In the genomic region with DNA sequence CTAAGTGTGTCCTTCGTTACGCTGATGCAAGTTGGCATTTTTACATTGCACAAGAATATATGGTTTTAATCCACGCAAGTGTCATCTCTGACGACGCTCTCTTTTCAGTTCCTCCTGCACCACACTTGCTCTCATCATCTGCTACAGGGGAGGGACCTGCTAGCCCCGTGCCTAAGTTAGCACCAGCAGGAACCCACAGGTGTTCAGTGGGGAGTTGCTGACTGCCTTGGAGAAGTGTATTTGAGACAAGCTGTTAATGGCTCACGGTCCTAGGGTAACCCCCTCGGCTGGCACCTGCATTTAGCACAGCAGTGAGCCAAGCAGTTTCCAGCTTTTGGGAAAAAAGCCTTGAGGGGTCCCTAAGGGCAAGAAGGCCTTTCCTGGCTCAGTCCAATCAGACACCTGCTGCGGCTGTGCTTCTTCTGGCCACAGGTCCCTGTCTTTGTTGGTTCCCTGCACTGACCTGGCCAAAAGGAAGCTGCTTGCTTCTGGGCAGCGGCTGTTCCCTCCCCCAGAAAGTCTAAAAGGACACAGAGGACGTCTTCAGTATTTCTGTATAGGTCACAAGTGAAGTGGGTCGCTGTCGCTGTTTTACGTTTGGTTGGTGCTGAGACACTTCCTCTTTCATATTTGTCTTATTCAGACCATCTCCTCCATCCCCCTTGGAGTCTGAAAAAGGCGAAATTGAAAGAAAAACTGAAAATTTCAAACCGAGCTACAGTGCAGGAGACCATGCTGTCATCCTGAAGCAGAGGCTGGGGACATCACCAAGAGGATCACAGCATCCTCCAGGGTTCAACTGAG, we compare ENCODE assay signal across 9 cellular contexts. TPM values are rescaled to one million over a fixed set of nuclear protein-coding genes. Genes with fewer than 3 reads are reported as not detected.
A peak's percentile ranks its signal among the peaks of the same experiment; 100 is the strongest.
DNase-seq lines count a peak whose midpoint lies in the region; ATAC-seq and TF ChIP-seq lines count a peak whose summit lies in the region.
"Not testable (repeated sequence)": the region's sequence is repeated elsewhere in the genome, so short reads cannot be mapped to it uniquely, and the experiment has no call there.
"Had no signal": no experiment of that assay in that cellular context is flagged by ENCODE, and none has a peak within 500 bp of the region (broad histone marks: within the 10 kb centered on the region; RNA-seq: fewer than 3 reads in every experiment).

No MANE protein-coding gene starts in this region.

- H3K4me3 Mint-ChIP-seq in activated naive CD8-positive, alpha-beta T cell treated with anti-CD3 and anti-CD28 coated beads, Interleukin-2, amount 50 U/mL, for 24 hours = peak overlapping the region; percentile 77

- H3K4me3 ChIP-seq in GM06990 (replicated peaks; ENCODE audit: low read depth, low read length) = peak overlapping the region; percentile 47
- not testable (repeated sequence) for H3K4me3 ChIP-seq in liver (ENCODE audit: low read depth in 1 of 3, low read length in 3 of 3)

- TF ChIP-seq RAD21 in liver (IDR thresholded peaks at IDR 0.05) = not testable (repeated sequence)

- ATAC-seq in GM19328 (IDR thresholded peaks at IDR 0.05; ENCODE audit: unreplicated experiment) (peak; percentile 63), HG02884 (IDR thresholded peaks at IDR 0.05; ENCODE audit: unreplicated experiment) (peak; percentile 79)
- peak; percentile 64 for ATAC-seq in activated naive CD8-positive, alpha-beta T cell treated with anti-CD3 and anti-CD28 coated beads, Interleukin-2, amount 50 U/mL, for 24 hours
- ATAC-seq in stimulated activated naive CD8-positive, alpha-beta T cell treated with anti-CD3 and anti-CD28 coated beads, Interleukin-15, Interleukin-2, amounts not matched to agents 100 U/mL and 50 U/mL, for 24 hours = peak; percentile 72

- peak overlapping the region; percentile 94 for H3K27ac Mint-ChIP-seq in activated naive CD8-positive, alpha-beta T cell treated with anti-CD3 and anti-CD28 coated beads, Interleukin-2, amount 50 U/mL, for 24 hours

- H3K27me3 ChIP-seq in GM06990 (replicated peaks; ENCODE audit: control insufficient read depth, insufficient read depth, low read length); liver (ENCODE audit: control insufficient read depth in 4 of 4, insufficient read depth in 4 of 4, low read length in 3 of 4): not testable (repeated sequence)

- H3K27ac ChIP-seq in KOPT-K1 (ENCODE audit: low read depth, low read length, poor library complexity, severe bottlenecking) (peak overlapping the region; percentile 83), liver (ENCODE audit: low read depth in 1 of 2, low read length in 2 of 2) (peak overlapping the region; percentile 18 to 69)

- not testable (repeated sequence) for H3K36me3 ChIP-seq in GM06990 (ENCODE audit: control insufficient read depth, insufficient read depth, low read length); KOPT-K1 (ENCODE audit: insufficient read depth, low read length); liver (ENCODE audit: control insufficient read depth in 4 of 4, insufficient read depth in 3 of 4, low read depth in 1 of 4, low read length in 3 of 4)

- 66% methylated on average over 16 of the region's 16 CpGs for WGBS in liver

- TF ChIP-seq CTCF in GM06990 (IDR thresholded peaks at IDR 0.05; ENCODE audit: insufficient read depth, low read length, poor library complexity, severe bottlenecking); liver (IDR thresholded peaks at IDR 0.05; ENCODE audit: low read depth, low read length, missing input control): not testable (repeated sequence)

- not testable (repeated sequence) for H3K9me3 Mint-ChIP-seq in activated naive CD8-positive, alpha-beta T cell treated with anti-CD3 and anti-CD28 coated beads, Interleukin-2, amount 50 U/mL, for 24 hours

- H3K9ac ChIP-seq in liver (ENCODE audit: low read depth in 1 of 2, low read length in 2 of 2) = not testable (repeated sequence)

- H3K4me1 Mint-ChIP-seq in activated naive CD8-positive, alpha-beta T cell treated with anti-CD3 and anti-CD28 coated beads, Interleukin-2, amount 50 U/mL, for 24 hours = peaks cover 69% of the 10 kb centered on the region

- H3K4me1 ChIP-seq in liver (ENCODE audit: control insufficient read depth in 4 of 4, insufficient read depth in 4 of 4, low read length in 3 of 4) = not testable (repeated sequence)

- not testable (repeated sequence) for H3K36me3 Mint-ChIP-seq in activated naive CD8-positive, alpha-beta T cell treated with anti-CD3 and anti-CD28 coated beads, Interleukin-2, amount 50 U/mL, for 24 hours (ENCODE audit: low read depth)

- DNase-seq in GM06990 (ENCODE audit: extremely low read depth, insufficient read length) = peak; percentile 76
- peak; percentile 23 for DNase-seq in UCSD-AML1 (lab: John Stamatoyannopoulos, UW; ENCODE audit: unreplicated experiment)
- DNase-seq in activated naive CD8-positive, alpha-beta T cell treated with anti-CD3 and anti-CD28 coated beads, Interleukin-2, amount 50 U/mL, for 24 hours = peak; percentile 48
- DNase-seq in stimulated activated naive CD8-positive, alpha-beta T cell treated with anti-CD3 and anti-CD28 coated beads, Interleukin-15, Interleukin-2, amounts not matched to agents 100 U/mL and 50 U/mL, for 24 hours = peak; percentile 48

- not testable (repeated sequence) for H3K27me3 Mint-ChIP-seq in activated naive CD8-positive, alpha-beta T cell treated with anti-CD3 and anti-CD28 coated beads, Interleukin-2, amount 50 U/mL, for 24 hours

- not testable (repeated sequence) for H3K9me3 ChIP-seq in KOPT-K1 (ENCODE audit: insufficient read depth, low read length, poor library complexity, severe bottlenecking); liver (ENCODE audit: control insufficient read depth in 4 of 4, low read length in 3 of 4)

RNA-seq across cellular contexts. Expression of a gene that starts 10.3 kb away (rescaled TPM):
- 10 to 100 TPM; 11.6 to 15.5 TPM for total RNA-seq in liver
- 10 to 100 TPM; 19.1 to 19.6 TPM for polyA plus RNA-seq in liver

RNA-seq across cellular contexts. Expression of a gene that starts 53.4 kb away (rescaled TPM):
- under 1 TPM; 0.89 to 0.92 TPM for total RNA-seq in liver
- under 1 TPM; 0.11 to 0.29 TPM for polyA plus RNA-seq in liver
- total RNA-seq: GM23338 had no signal
- polyA plus RNA-seq: GM23338 had no signal

RNA-seq across cellular contexts. Expression of a gene that starts 53.7 kb away (rescaled TPM):
- total RNA-seq in liver = 1 to 10 TPM; 1.9 to 5.4 TPM
- 1 to 10 TPM; 1.5 to 2.7 TPM for polyA plus RNA-seq in liver

Comparison
In these comparisons a context has a peak if more than half of its experiments do, and no peak if none do; other contexts are left out.
1. DNase-seq: peak in every context shown above with its lines; median percentile 76 in GM06990; 48 in activated naive CD8-positive, alpha-beta T cell treated with anti-CD3 and anti-CD28 coated beads, Interleukin-2, amount 50 U/mL, for 24 hours; 48 in stimulated activated naive CD8-positive, alpha-beta T cell treated with anti-CD3 and anti-CD28 coated beads, Interleukin-15, Interleukin-2, amounts not matched to agents 100 U/mL and 50 U/mL, for 24 hours; 23 in UCSD-AML1.